Comparison of ENCODE assay signal across 20 cellular contexts in genomic region chr17:57856792-57857620, GRCh38.
"Had no signal": no experiment of that assay in that cellular context is flagged by ENCODE, and none has a peak within 500 bp of the region (broad histone marks: within the 10 kb centered on the region; RNA-seq: fewer than 3 reads in every experiment).

No MANE protein-coding gene starts in this region.

- H3K36me3 ChIP-seq: adrenal gland, cardiac muscle cell, heart left ventricle, lower lobe of right lung, stomach, suprapubic skin, tibial nerve had no signal

- H3K27ac Mint-ChIP-seq: activated CD4-positive, alpha-beta T cell treated with anti-CD3 and anti-CD28 coated beads for 36 hours; activated naive CD8-positive, alpha-beta T cell treated with anti-CD3 and anti-CD28 coated beads for 36 hours; activated T-cell treated with anti-CD3 and anti-CD28 coated beads, Interleukin-2, amount 50 U/mL, for 72 hours; effector memory CD8-positive, alpha-beta T cell; nephron; progenitor cell of endocrine pancreas; stimulated activated naive B cell treated with anti-CD40 and anti-IgM and Interleukin-4, amounts not matched to agents 10 μg/mL and 1 μg/mL and 100 μg/mL, for 72 hours; T-helper 2 cell treated with Interferon-gamma antibody and Interleukin-4, amounts not matched to agents 5 μg/mL and 100 μg/mL, for 36 hours had no signal

- DNase-seq: activated CD4-positive, CD25-positive, alpha-beta regulatory T cell; lower lobe of right lung; stimulated activated naive B cell treated with anti-CD40 and anti-IgM and Interleukin-4, amounts not matched to agents 10 μg/mL and 1 μg/mL and 100 μg/mL, for 72 hours had no signal

- H3K27me3 ChIP-seq: adrenal gland, body of pancreas, cardiac muscle cell, dorsolateral prefrontal cortex, heart left ventricle, stomach, suprapubic skin, tibial nerve had no signal

- H3K9me3 ChIP-seq: adrenal gland, body of pancreas, heart left ventricle, lower lobe of right lung, mucosa of descending colon, stomach, suprapubic skin, tibial nerve had no signal

- H3K36me3 Mint-ChIP-seq: activated naive CD8-positive, alpha-beta T cell treated with anti-CD3 and anti-CD28 coated beads for 36 hours; stimulated activated naive B cell treated with anti-CD40 and anti-IgM and Interleukin-4, amounts not matched to agents 10 μg/mL and 1 μg/mL and 100 μg/mL, for 72 hours had no signal

- H3K4me3 Mint-ChIP-seq: activated CD4-positive, alpha-beta T cell treated with anti-CD3 and anti-CD28 coated beads for 36 hours; activated naive CD8-positive, alpha-beta T cell treated with anti-CD3 and anti-CD28 coated beads for 36 hours; activated T-cell treated with anti-CD3 and anti-CD28 coated beads, Interleukin-2, amount 50 U/mL, for 72 hours; effector memory CD8-positive, alpha-beta T cell; nephron; stimulated activated naive B cell treated with anti-CD40 and anti-IgM and Interleukin-4, amounts not matched to agents 10 μg/mL and 1 μg/mL and 100 μg/mL, for 72 hours; T-helper 2 cell treated with Interferon-gamma antibody and Interleukin-4, amounts not matched to agents 5 μg/mL and 100 μg/mL, for 36 hours had no signal

- H3K4me3 ChIP-seq: adrenal gland, body of pancreas, cardiac muscle cell, coronary artery, heart left ventricle, lower lobe of right lung, mucosa of descending colon, stomach, suprapubic skin, tibial nerve had no signal

- H3K27ac ChIP-seq: cardiac muscle cell, lower lobe of right lung, suprapubic skin, tibial nerve had no signal

- H3K9me3 Mint-ChIP-seq: activated naive CD8-positive, alpha-beta T cell treated with anti-CD3 and anti-CD28 coated beads for 36 hours; activated T-cell treated with anti-CD3 and anti-CD28 coated beads, Interleukin-2, amount 50 U/mL, for 72 hours; effector memory CD8-positive, alpha-beta T cell; nephron; stimulated activated naive B cell treated with anti-CD40 and anti-IgM and Interleukin-4, amounts not matched to agents 10 μg/mL and 1 μg/mL and 100 μg/mL, for 72 hours; T-helper 2 cell treated with Interferon-gamma antibody and Interleukin-4, amounts not matched to agents 5 μg/mL and 100 μg/mL, for 36 hours had no signal
